ENCODE assay signal across 8 cellular contexts in genomic region chr6:118894425-118895240, GRCh38. TPM values are rescaled to one million over a fixed set of nuclear protein-coding genes. Genes with fewer than 3 reads are reported as not detected.
DNase-seq lines count a peak whose midpoint lies in the region; ATAC-seq and TF ChIP-seq lines count a peak whose summit lies in the region.

No MANE protein-coding gene starts in this region.

- no peaks in the 10 kb centered on the region for H3K9me3 ChIP-seq in esophagus (ENCODE audit: control insufficient read depth in 2 of 2, insufficient read depth in 1 of 2, low read depth in 1 of 2, low read length in 1 of 2)
- no peaks in the 10 kb centered on the region for H3K9me3 ChIP-seq in muscle layer of duodenum (ENCODE audit: control insufficient read depth in 1 of 2, low read length in 2 of 2)

- no peak for TF ChIP-seq CTCF in AG09309 (IDR thresholded peaks at IDR 0.05; ENCODE audit: control insufficient read depth, insufficient read depth, low read depth, low read length, missing control alignments)

- DNase-seq in AG09309 (ENCODE audit: low read depth) (no peak), NOMO-1 treated with DMSO at 0.1 percent for 48 hours (lab: John Stamatoyannopoulos, UW; ENCODE audit: unreplicated experiment) (peak; percentile 36), activated T-cell treated with anti-CD3 and anti-CD28 coated beads for 48 hours (ENCODE audit: low read depth) (peak; percentile 55)
- peak; percentile 15 to 49 for DNase-seq in stimulated activated CD8-positive, alpha-beta memory T cell treated with anti-CD3 and anti-CD28 coated beads, Interleukin-7, amount 100 ng/mL, for 4 hours (ENCODE audit: low read depth in 2 of 2)

- no peaks in the 10 kb centered on the region for H3K36me3 ChIP-seq in esophagus (ENCODE audit: control insufficient read depth in 2 of 2, insufficient read depth in 2 of 2, low read length in 1 of 2)
- peaks cover 0 to 11% of the 10 kb centered on the region in 2 donors for H3K36me3 ChIP-seq in muscle layer of duodenum (ENCODE audit: control insufficient read depth in 1 of 2, insufficient read depth in 2 of 2, low read length in 2 of 2)

- H3K4me3 ChIP-seq in AG09309 (ENCODE audit: control insufficient read depth, low read depth, low read length) = peak overlapping the region; percentile 51
- H3K4me3 ChIP-seq in esophagus (ENCODE audit: low read depth in 1 of 2, low read length in 2 of 2) = peak overlapping the region; percentile 88 to 97
- peak overlapping the region; percentile 92 to 99 for H3K4me3 ChIP-seq in muscle layer of duodenum (ENCODE audit: low read depth in 1 of 2, low read length in 2 of 2)

- H3K4me1 ChIP-seq in esophagus (ENCODE audit: control insufficient read depth in 2 of 2, insufficient read depth in 2 of 2, low read length in 1 of 2) (peaks cover 0 to 2% of the 10 kb centered on the region in 2 donors), muscle layer of duodenum (ENCODE audit: control insufficient read depth in 1 of 2, insufficient read depth in 2 of 2, low read length in 2 of 2) (peaks cover 12 to 19% of the 10 kb centered on the region in 2 donors)

- H3K27ac ChIP-seq in esophagus (ENCODE audit: low read depth in 2 of 2, low read length in 1 of 2) (peak overlapping the region; percentile 98 to 99), muscle layer of duodenum (ENCODE audit: low read length) (peak overlapping the region; percentile 79)

- WGBS in esophagus, 2 donors = 0% methylated on average over 84 to 99 of the region's 99 CpGs

- H3K27me3 ChIP-seq in esophagus (ENCODE audit: control insufficient read depth in 1 of 2, insufficient read depth in 2 of 2, low read length in 2 of 2) = no peaks in the 10 kb centered on the region
- no peaks in the 10 kb centered on the region for H3K27me3 ChIP-seq in muscle layer of duodenum (ENCODE audit: low read depth, low read length)

- ATAC-seq in GM18870 (IDR thresholded peaks at IDR 0.05; ENCODE audit: unreplicated experiment) = peak; percentile 24
- peak; percentile 39 for ATAC-seq in HG03097 (IDR thresholded peaks at IDR 0.05; ENCODE audit: low FRiP score, unreplicated experiment)

RNA-seq across cellular contexts. Expression of gene ASF1A, which starts 0.7 kb away (rescaled TPM):
- polyA plus RNA-seq in esophagus = 10 to 100 TPM in 1 of 2 donors, 1 to 10 TPM in 1; 8.4 to 14.5 TPM

RNA-seq across cellular contexts. Expression of gene MCM9, which starts 40.3 kb away (rescaled TPM):
- 1 to 10 TPM; 3.7 to 5.2 TPM for polyA plus RNA-seq in esophagus
